ENCODE assay signal across 17 cellular contexts in genomic region chr3:71243230-71243629, GRCh38.
A peak's percentile ranks its signal among the peaks of the same experiment; 100 is the strongest.
DNase-seq lines count a peak whose midpoint lies in the region; ATAC-seq, FAIRE-seq and TF ChIP-seq lines count a peak whose summit lies in the region.
"Had no signal": no experiment of that assay in that cellular context is flagged by ENCODE, and none has a peak within 500 bp of the region (broad histone marks: within the 10 kb centered on the region; RNA-seq: fewer than 3 reads in every experiment).

No MANE protein-coding gene starts in this region.

- no peak for TF ChIP-seq EP300 in H1 (IDR thresholded peaks at IDR 0.05; ENCODE audit: borderline replicate concordance in 1 of 2, low read depth in 2 of 2, low read length in 2 of 2)

- H3K9me3 ChIP-seq in H1 (ENCODE audit: insufficient read depth in 2 of 2, low read depth in 1 of 2, low read length in 1 of 2) (no peaks in the 10 kb centered on the region), stomach smooth muscle (ENCODE audit: control insufficient read depth in 2 of 2, low read length in 2 of 2) (no peaks in the 10 kb centered on the region), small intestine (ENCODE audit: control insufficient read depth, low read depth) (no peaks in the 10 kb centered on the region)
- H3K9me3 ChIP-seq: BLaER1, neutrophil, testis had no signal

- H2AK5ac ChIP-seq in H1 (ENCODE audit: low read depth, low read length), result 0 out of 2 replicates have a peak overlapping the region, but pooled peaks have one; percentile 11
- H2AK5ac ChIP-seq in mesendoderm (ENCODE audit: low read length), result peak overlapping the region; percentile 29

- H4K5ac ChIP-seq in H1 (ENCODE audit: insufficient read length, low read depth, low read length) (no peak overlapping the region), mesendoderm (ENCODE audit: low read length) (no peak overlapping the region)

- no peak overlapping the region for H3K9ac ChIP-seq in H1 (replicated peaks in 1 of 4; ENCODE audit: extremely low read depth in 1 of 4, low read depth in 3 of 4, low read length in 3 of 4)
- H3K9ac ChIP-seq in mesendoderm (ENCODE audit: low read length), result no peak overlapping the region
- H3K9ac ChIP-seq in stomach smooth muscle (ENCODE audit: low read length in 2 of 2), result peak overlapping the region; percentile 37 to 76
- H3K9ac ChIP-seq: BLaER1 had no signal

- H3K23ac ChIP-seq in H1 (ENCODE audit: insufficient read length), result no peak overlapping the region
- no peak overlapping the region for H3K23ac ChIP-seq in mesendoderm (ENCODE audit: low read length)

- ATAC-seq in GM19463 (IDR thresholded peaks at IDR 0.05; ENCODE audit: unreplicated experiment), result no peak
- no peak for ATAC-seq in natural killer cell treated with Interleukin-12 subunit alpha and Interleukin-12 subunit beta and Interleukin-15 and Interleukin-18, amount 100 ng/mL, for 72 hours

- DNase-seq in amniotic epithelial cell (ENCODE audit: low read depth) (peak; percentile 14), H1 (ENCODE audit: low read depth in 1 of 2, low spot score in 2 of 2) (no peak), mesendoderm (no peak), small intestine (no peak)
- no peak for DNase-seq in natural killer cell treated with Interleukin-12 subunit alpha and Interleukin-12 subunit beta and Interleukin-15 and Interleukin-18, amount 100 ng/mL, for 72 hours (ENCODE audit: low spot score)
- DNase-seq: amniotic stem cell; mammary epithelial cell; NCI-H1930; NCI-H446; stimulated activated CD4-positive, alpha-beta T cell treated with anti-CD3 and anti-CD28 coated beads, Interleukin-4, amount 100 ng/mL, for 1 hour; testis had no signal

- H3K27ac Mint-ChIP-seq in natural killer cell treated with Interleukin-12 subunit alpha and Interleukin-12 subunit beta and Interleukin-15 and Interleukin-18, amount 100 ng/mL, for 72 hours, result peak overlapping the region in 1 of 2 donors; percentile 35
- H3K27ac Mint-ChIP-seq: dendritic cell treated with granulocyte-macrophage colony-stimulating factor and Interleukin-4, amounts not matched to agents 40 ng/mL and 50 ng/mL, for 4 days had no signal

- CTCF ChIA-PET in H1 (lab: Charles Lee; ENCODE audit: partially characterized antibody), result interaction anchor here (0.6 to 1.4 kb wide), 3 partner anchors 153 to 1872 kb away, joined by 3 to 4 read pairs (median 3); no protein-coding TSS in a partner anchor

- TF ChIP-seq RAD21 in H1 (IDR thresholded peaks at IDR 0.05 in 1 of 2, conservative IDR thresholded peaks at IDR 0.05 in 1 of 2; ENCODE audit: low read depth in 2 of 2, low read length in 2 of 2), result no peak

- no peak overlapping the region; the same call in 1 of the 2 replicates for H2BK12ac ChIP-seq in H1 (ENCODE audit: low read depth, low read length)

- H3K79me2 ChIP-seq in H1 (ENCODE audit: control insufficient read depth in 1 of 2, insufficient read depth in 2 of 2, low read length in 2 of 2) (peaks cover 0 to 39% of the 10 kb centered on the region in 2 experiments; a peak in 3 of 4 replicates), mesendoderm (ENCODE audit: control insufficient read depth, insufficient read depth, low read length) (no peaks in the 10 kb centered on the region)

- H2BK15ac ChIP-seq in H1 (ENCODE audit: low read length) (no peak overlapping the region), mesendoderm (replicated peaks; ENCODE audit: low read depth) (no peak overlapping the region)

- 79% methylated on average over 8 of the region's 8 CpGs; no CpG with 5 or more reads in 1 of the 2 experiments for WGBS in H1 (ENCODE audit: extremely low coverage in 1 of 2, insufficient coverage in 1 of 2, insufficient read length in 1 of 2, insufficient replicate concordance in 2 of 2, low coverage in 1 of 2, low lambda C conversion rate in 2 of 2, missing lambda C conversion rate in 1 of 2), 2 experiments
- no CpG with 5 or more reads among the region's 8 CpGs for WGBS in mesendoderm (ENCODE audit: extremely low coverage, insufficient coverage, low lambda C conversion rate)
- WGBS in small intestine, 3 donors, result 81 to 94% (median 92%) methylated on average over 8 of the region's 8 CpGs

- no peaks in the 10 kb centered on the region for H3K9me3 Mint-ChIP-seq in natural killer cell treated with Interleukin-12 subunit alpha and Interleukin-12 subunit beta and Interleukin-15 and Interleukin-18, amount 100 ng/mL, for 72 hours
- H3K9me3 Mint-ChIP-seq: dendritic cell treated with granulocyte-macrophage colony-stimulating factor and Interleukin-4, amounts not matched to agents 40 ng/mL and 50 ng/mL, for 4 days had no signal

- no peaks in the 10 kb centered on the region for H4K20me1 ChIP-seq in H1 (replicated peaks in 1 of 2; ENCODE audit: control insufficient read depth in 1 of 2, insufficient read depth in 2 of 2, low read length in 2 of 2)
- H4K20me1 ChIP-seq: BLaER1 had no signal

- TF ChIP-seq CTCF in H1 (IDR thresholded peaks at IDR 0.05; ENCODE audit: control extremely low read depth in 1 of 3, insufficient read depth in 1 of 3, low read depth in 1 of 3, low read length in 3 of 3), result no peak

- H3K4me1 ChIP-seq in H1 (replicated peaks in 1 of 4; ENCODE audit: control insufficient read depth in 3 of 4, insufficient read depth in 4 of 4, low read length in 3 of 4) (peaks cover 2 to 34% (median 30%) of the 10 kb centered on the region in 4 experiments), mesendoderm (ENCODE audit: control insufficient read depth, low read depth, low read length) (peaks cover 4% of the 10 kb centered on the region), stomach smooth muscle (ENCODE audit: control insufficient read depth, insufficient read depth, low read length) (peaks cover 36% of the 10 kb centered on the region), small intestine (ENCODE audit: control insufficient read depth in 2 of 2, insufficient read depth in 1 of 2, low read depth in 1 of 2, low read length in 1 of 2) (peaks cover 2 to 6% of the 10 kb centered on the region in 2 donors)

- H3K56ac ChIP-seq in H1 (replicated peaks; ENCODE audit: insufficient read length, low read depth, low read length) (no peak overlapping the region), mesendoderm (ENCODE audit: low read length) (no peak overlapping the region)

- H2BK120ac ChIP-seq in H1 (replicated peaks; ENCODE audit: low read depth, low read length), result peak overlapping the region; percentile 60
- H2BK120ac ChIP-seq in mesendoderm (ENCODE audit: low read depth, low read length), result no peak overlapping the region

- H3K36me3 Mint-ChIP-seq in natural killer cell treated with Interleukin-12 subunit alpha and Interleukin-12 subunit beta and Interleukin-15 and Interleukin-18, amount 100 ng/mL, for 72 hours, result no peaks in the 10 kb centered on the region

- POLR2A ChIA-PET in H1 (lab: Charles Lee; ENCODE audit: partially characterized antibody), result interaction anchor here (1.6 kb wide), 1 partner anchor 16 kb away, joined by 5 read pairs; no protein-coding TSS in a partner anchor

- no peak overlapping the region for H3K14ac ChIP-seq in H1 (ENCODE audit: insufficient read length)

- H3K27me3 ChIP-seq in H1 (replicated peaks in 1 of 4; ENCODE audit: control insufficient read depth in 3 of 4, extremely low read depth in 1 of 4, insufficient read depth in 3 of 4, low read length in 3 of 4), result no peaks in the 10 kb centered on the region
- H3K27me3 ChIP-seq in mesendoderm (ENCODE audit: insufficient read depth, low read length, poor library complexity), result no peaks in the 10 kb centered on the region
- H3K27me3 ChIP-seq in stomach smooth muscle (ENCODE audit: control insufficient read depth in 1 of 2, insufficient read depth in 2 of 2, low read length in 2 of 2), result no peaks in the 10 kb centered on the region
- no peaks in the 10 kb centered on the region for H3K27me3 ChIP-seq in small intestine (ENCODE audit: control insufficient read depth in 2 of 2, insufficient read depth in 2 of 2, low read length in 2 of 2)
- H3K27me3 ChIP-seq: BLaER1, neutrophil, testis had no signal

- no peak overlapping the region for H4K8ac ChIP-seq in H1 (ENCODE audit: extremely low read depth, insufficient read depth, low read length)
- H4K8ac ChIP-seq in mesendoderm (ENCODE audit: low read depth, low read length), result no peak overlapping the region

- H3K4ac ChIP-seq in H1 (replicated peaks; ENCODE audit: insufficient read length, low read depth, low read length) (no peak overlapping the region), mesendoderm (ENCODE audit: low read depth, low read length) (no peak overlapping the region)

- H3K4me3 ChIP-seq in H1 (ENCODE audit: extremely low read depth in 1 of 4, insufficient read depth in 2 of 4, low read depth in 3 of 4, low read length in 4 of 4) (no peak overlapping the region), mesendoderm (ENCODE audit: low read length) (no peak overlapping the region), stomach smooth muscle (ENCODE audit: low read length in 2 of 2) (peak overlapping the region; percentile 66 to 75), small intestine (ENCODE audit: low read depth in 1 of 2, low read length in 2 of 2) (no peak overlapping the region)
- H3K4me3 ChIP-seq: BLaER1, testis had no signal

- FAIRE-seq in H1 (lab: Jason Lieb, UNC), result no peak
- FAIRE-seq in small intestine (lab: Jason Lieb, UNC), result no peak

- no peaks in the 10 kb centered on the region for H3K27me3 Mint-ChIP-seq in natural killer cell treated with Interleukin-12 subunit alpha and Interleukin-12 subunit beta and Interleukin-15 and Interleukin-18, amount 100 ng/mL, for 72 hours
- H3K27me3 Mint-ChIP-seq: dendritic cell treated with granulocyte-macrophage colony-stimulating factor and Interleukin-4, amounts not matched to agents 40 ng/mL and 50 ng/mL, for 4 days had no signal

- no peaks in the 10 kb centered on the region for H3K36me3 ChIP-seq in H1 (ENCODE audit: control insufficient read depth in 2 of 4, insufficient read depth in 4 of 4, low read length in 3 of 4)
- no peaks in the 10 kb centered on the region for H3K36me3 ChIP-seq in mesendoderm (ENCODE audit: control insufficient read depth, insufficient read depth, low read length)
- H3K36me3 ChIP-seq in stomach smooth muscle (ENCODE audit: control insufficient read depth in 2 of 2, insufficient read depth in 2 of 2, low read length in 2 of 2), result no peaks in the 10 kb centered on the region
- no peaks in the 10 kb centered on the region for H3K36me3 ChIP-seq in small intestine (ENCODE audit: control insufficient read depth in 2 of 2, insufficient read depth in 2 of 2, low read length in 2 of 2)
- H3K36me3 ChIP-seq: BLaER1, neutrophil had no signal

- no peak overlapping the region for H2AFZ ChIP-seq in H1 (ENCODE audit: low read length)

- H2BK5ac ChIP-seq in H1 (ENCODE audit: low read depth, low read length), result no peak overlapping the region
- no peak overlapping the region for H2BK5ac ChIP-seq in mesendoderm (ENCODE audit: low read length)

- H4K91ac ChIP-seq in H1 (replicated peaks; ENCODE audit: insufficient read length, low read length), result no peak overlapping the region

- H3K18ac ChIP-seq in H1 (ENCODE audit: extremely low read depth, low read length) (no peak overlapping the region), mesendoderm (ENCODE audit: low read length) (no peak overlapping the region)

- no peak overlapping the region for H3K4me3 Mint-ChIP-seq in natural killer cell treated with Interleukin-12 subunit alpha and Interleukin-12 subunit beta and Interleukin-15 and Interleukin-18, amount 100 ng/mL, for 72 hours
- H3K4me3 Mint-ChIP-seq: dendritic cell treated with granulocyte-macrophage colony-stimulating factor and Interleukin-4, amounts not matched to agents 40 ng/mL and 50 ng/mL, for 4 days had no signal

- no peaks in the 10 kb centered on the region; the same call in 1 of the 2 replicates for H3K79me1 ChIP-seq in H1 (ENCODE audit: low read depth, low read length)
- no peaks in the 10 kb centered on the region for H3K79me1 ChIP-seq in mesendoderm (ENCODE audit: low read length)

- no peak for TF ChIP-seq POLR2A in H1 (IDR thresholded peaks at IDR 0.05; ENCODE audit: control extremely low read depth in 1 of 2, low read depth in 2 of 2, low read length in 2 of 2)

- H3K27ac ChIP-seq in H1 (ENCODE audit: low read depth, low read length), result no peak overlapping the region
- no peak overlapping the region for H3K27ac ChIP-seq in mesendoderm (ENCODE audit: low read depth, low read length)
- peak overlapping the region; percentile 85 for H3K27ac ChIP-seq in stomach smooth muscle (ENCODE audit: low read length)
- no peak overlapping the region for H3K27ac ChIP-seq in small intestine (ENCODE audit: low read depth in 1 of 2, low read length in 1 of 2)
- H3K27ac ChIP-seq: BLaER1, epithelial cell of prostate, neutrophil, testis had no signal

- H3K23me2 ChIP-seq in H1 (ENCODE audit: low read depth, low read length), result no peaks in the 10 kb centered on the region

- no peaks in the 10 kb centered on the region for H3K4me1 Mint-ChIP-seq in natural killer cell treated with Interleukin-12 subunit alpha and Interleukin-12 subunit beta and Interleukin-15 and Interleukin-18, amount 100 ng/mL, for 72 hours (ENCODE audit: low read depth in 2 of 2)

- no peak overlapping the region for H2BK20ac ChIP-seq in H1 (ENCODE audit: low read length)

- H3K4me2 ChIP-seq in H1 (ENCODE audit: insufficient read depth in 1 of 2, low read depth in 2 of 2, low read length in 2 of 2) (no peak overlapping the region), mesendoderm (ENCODE audit: low read length) (no peak overlapping the region)

Comparison
In these comparisons a context has a peak if more than half of its experiments do, and no peak if none do; other contexts are left out.
1. H3K4me3 ChIP-seq: peak in stomach smooth muscle (2 of 2); none in H1 (0 of 4), mesendoderm (single experiment) and small intestine (0 of 2).
2. H3K9ac ChIP-seq: peak in stomach smooth muscle (2 of 2); none in H1 (0 of 4) and mesendoderm (single experiment).